Comparison of ENCODE assay signal across 17 cellular contexts in genomic region chr2:124281556-124281955, GRCh38.
A peak's percentile ranks its signal among the peaks of the same experiment; 100 is the strongest.
DNase-seq lines count a peak whose midpoint lies in the region; ATAC-seq, FAIRE-seq and TF ChIP-seq lines count a peak whose summit lies in the region.
"Had no signal": no experiment of that assay in that cellular context is flagged by ENCODE, and none has a peak within 500 bp of the region (broad histone marks: within the 10 kb centered on the region; RNA-seq: fewer than 3 reads in every experiment).

No MANE protein-coding gene starts in this region.

- H3K4me1 ChIP-seq in H9 (ENCODE audit: insufficient read depth, low read length) (no peaks in the 10 kb centered on the region), H1 (replicated peaks in 1 of 4; ENCODE audit: control insufficient read depth in 3 of 4, insufficient read depth in 4 of 4, low read length in 3 of 4) (no peaks in the 10 kb centered on the region; a peak in 1 of 7 replicates), neuronal stem cell (ENCODE audit: control insufficient read depth in 2 of 2, insufficient read depth in 1 of 2, low read depth in 1 of 2, low read length in 2 of 2) (no peaks in the 10 kb centered on the region)
- H3K4me1 ChIP-seq: BE2C had no signal

- H2BK12ac ChIP-seq in H9 (ENCODE audit: insufficient read length, low read depth, low read length) (no peak overlapping the region), H1 (ENCODE audit: low read depth, low read length) (no peak overlapping the region), neuronal stem cell (ENCODE audit: low read length) (no peak overlapping the region)

- H3K9me3 Mint-ChIP-seq in H9 (peaks cover 0 to 2% of the 10 kb centered on the region in 2 experiments; a peak in 2 of 5 replicates), Calu3 (ENCODE audit: low read depth, unreplicated experiment) (peaks cover 5% of the 10 kb centered on the region)

- POLR2A ChIA-PET in H1 (lab: Charles Lee; ENCODE audit: partially characterized antibody): no interaction called here

- H3K79me1 ChIP-seq in H9 (ENCODE audit: insufficient read depth, low read depth, low read length, poor library complexity, severe bottlenecking): no peaks in the 10 kb centered on the region
- no peaks in the 10 kb centered on the region for H3K79me1 ChIP-seq in H1 (ENCODE audit: low read depth, low read length)
- no peaks in the 10 kb centered on the region for H3K79me1 ChIP-seq in neuronal stem cell (ENCODE audit: low read depth, low read length)

- H3K23me2 ChIP-seq in H9 (ENCODE audit: insufficient read length, low read depth, low read length, poor library complexity, severe bottlenecking) (no peaks in the 10 kb centered on the region), H1 (ENCODE audit: low read depth, low read length) (no peaks in the 10 kb centered on the region)

- H3K27me3 ChIP-seq in H9 (ENCODE audit: insufficient read depth, low read length) (no peaks in the 10 kb centered on the region), H1 (replicated peaks in 1 of 4; ENCODE audit: control insufficient read depth in 3 of 4, extremely low read depth in 1 of 4, insufficient read depth in 3 of 4, low read length in 3 of 4) (no peaks in the 10 kb centered on the region), neuronal stem cell (ENCODE audit: control insufficient read depth in 3 of 3, insufficient read depth in 3 of 3, low read depth in 1 of 3, low read length in 3 of 3) (no peaks in the 10 kb centered on the region)
- H3K27me3 ChIP-seq: BE2C had no signal

- no peak overlapping the region for H2AK5ac ChIP-seq in H9 (ENCODE audit: insufficient read length, low read length)
- H2AK5ac ChIP-seq in H1 (ENCODE audit: low read depth, low read length): no peak overlapping the region
- H2AK5ac ChIP-seq in neuronal stem cell (ENCODE audit: low read depth, low read length): no peak overlapping the region

- H3K9me3 ChIP-seq in H9 (ENCODE audit: control insufficient read depth, low read depth, low read length): no peaks in the 10 kb centered on the region
- H3K9me3 ChIP-seq in H1 (ENCODE audit: insufficient read depth in 2 of 2, low read depth in 1 of 2, low read length in 1 of 2): no peaks in the 10 kb centered on the region
- no peaks in the 10 kb centered on the region for H3K9me3 ChIP-seq in neuronal stem cell (replicated peaks in 1 of 2; ENCODE audit: control insufficient read depth in 2 of 2, insufficient read depth in 1 of 2, low read depth in 1 of 2, low read length in 2 of 2)
- H3K9me3 ChIP-seq: BE2C had no signal

- H3K56ac ChIP-seq in H9 (ENCODE audit: insufficient read length, low read depth, low read length) (no peak overlapping the region), H1 (replicated peaks; ENCODE audit: insufficient read length, low read depth, low read length) (no peak overlapping the region)

- H3K4me1 Mint-ChIP-seq in H9 (peaks cover 8 to 9% of the 10 kb centered on the region in 2 experiments), Calu3 (ENCODE audit: low read depth, unreplicated experiment) (no peaks in the 10 kb centered on the region)
- H3K4me1 Mint-ChIP-seq: CD4-positive, alpha-beta memory T cell had no signal

- H3K4ac ChIP-seq in H9 (ENCODE audit: low read depth, low read length): no peak overlapping the region
- no peak overlapping the region for H3K4ac ChIP-seq in H1 (replicated peaks; ENCODE audit: insufficient read length, low read depth, low read length)
- H3K4ac ChIP-seq in neuronal stem cell (ENCODE audit: low read length): no peak overlapping the region

- no peak for TF ChIP-seq EP300 in H1 (IDR thresholded peaks at IDR 0.05; ENCODE audit: borderline replicate concordance in 1 of 2, low read depth in 2 of 2, low read length in 2 of 2)

- H3K23ac ChIP-seq in H9 (ENCODE audit: insufficient read length, low read depth, low read length) (no peak overlapping the region), H1 (ENCODE audit: insufficient read length) (no peak overlapping the region), neuronal stem cell (ENCODE audit: low read depth, low read length, poor library complexity) (no peak overlapping the region)

- H2BK20ac ChIP-seq in H9 (ENCODE audit: low read depth, low read length, poor library complexity, severe bottlenecking): no peak overlapping the region
- H2BK20ac ChIP-seq in H1 (ENCODE audit: low read length): no peak overlapping the region

- H4K8ac ChIP-seq in H9 (replicated peaks; ENCODE audit: insufficient read length, low read depth, low read length) (no peak overlapping the region), H1 (ENCODE audit: extremely low read depth, insufficient read depth, low read length) (no peak overlapping the region), neuronal stem cell (ENCODE audit: low read depth, low read length) (no peak overlapping the region)

- no peak overlapping the region for H3K4me2 ChIP-seq in H9 (ENCODE audit: insufficient read depth, insufficient read length, low read length)
- no peak overlapping the region for H3K4me2 ChIP-seq in H1 (ENCODE audit: insufficient read depth in 1 of 2, low read depth in 2 of 2, low read length in 2 of 2)
- no peak overlapping the region for H3K4me2 ChIP-seq in neuronal stem cell (ENCODE audit: insufficient read depth, low read length, poor library complexity, severe bottlenecking)

- H3K18ac ChIP-seq in H9 (ENCODE audit: insufficient read length, low read depth, low read length): no peak overlapping the region
- no peak overlapping the region for H3K18ac ChIP-seq in H1 (ENCODE audit: extremely low read depth, low read length)
- no peak overlapping the region for H3K18ac ChIP-seq in neuronal stem cell (ENCODE audit: low read length)

- no peak for TF ChIP-seq RAD21 in H1 (IDR thresholded peaks at IDR 0.05 in 1 of 2, conservative IDR thresholded peaks at IDR 0.05 in 1 of 2; ENCODE audit: low read depth in 2 of 2, low read length in 2 of 2)

- ATAC-seq in sciatic nerve (peak; percentile 65), HG02642 (IDR thresholded peaks at IDR 0.05; ENCODE audit: poor library complexity, unreplicated experiment) (no peak)
- ATAC-seq: HepG2 had no signal

- H2BK15ac ChIP-seq in H9 (ENCODE audit: low read depth, low read length) (no peak overlapping the region), H1 (ENCODE audit: low read length) (no peak overlapping the region), neuronal stem cell (ENCODE audit: low read length) (no peak overlapping the region)

- no TSS peak for BruUV-seq in Calu3 (replicated peaks; lab: Mats Ljungman, UMichigan)

- H2AFZ ChIP-seq in H9 (ENCODE audit: low read length) (peak overlapping the region; percentile 8), H1 (ENCODE audit: low read length) (0 out of 2 replicates have a peak overlapping the region, but pooled peaks have one; percentile 28), neuronal stem cell (ENCODE audit: low read length) (no peak overlapping the region)

- H3K27ac ChIP-seq in H9 (ENCODE audit: insufficient read length, low read depth, low read length) (no peak overlapping the region), H1 (ENCODE audit: low read depth, low read length) (no peak overlapping the region), neuronal stem cell (replicated peaks; ENCODE audit: low read length) (no peak overlapping the region)
- H3K27ac ChIP-seq: C4-2B had no signal

- no peak overlapping the region for H4K5ac ChIP-seq in H9 (ENCODE audit: insufficient read length, low read depth, low read length)
- H4K5ac ChIP-seq in H1 (ENCODE audit: insufficient read length, low read depth, low read length): no peak overlapping the region

- no peak for TF ChIP-seq POLR2A in H1 (IDR thresholded peaks at IDR 0.05; ENCODE audit: control extremely low read depth in 1 of 2, low read depth in 2 of 2, low read length in 2 of 2)

- H3K36me3 Mint-ChIP-seq in H9 (ENCODE audit: insufficient read depth in 1 of 3, low read depth in 3 of 3) (peaks cover 0 to 2% (median 0%) of the 10 kb centered on the region in 3 experiments; a peak in 3 of 7 replicates), Calu3 (ENCODE audit: insufficient read depth, unreplicated experiment) (no peaks in the 10 kb centered on the region)
- H3K36me3 Mint-ChIP-seq: CD4-positive, alpha-beta memory T cell had no signal

- CTCF ChIA-PET in H1 (lab: Charles Lee; ENCODE audit: partially characterized antibody): no interaction called here
- CTCF ChIA-PET in Calu3 (lab: Charles Lee): no interaction called here

- H3K14ac ChIP-seq in H9 (ENCODE audit: insufficient read depth, low read length) (no peak overlapping the region), H1 (ENCODE audit: insufficient read length) (no peak overlapping the region), neuronal stem cell (ENCODE audit: low read length) (no peak overlapping the region)

- H3K27me3 Mint-ChIP-seq in H9 (ENCODE audit: low read depth): no peaks in the 10 kb centered on the region; the same call in 1 of the 2 replicates
- H3K27me3 Mint-ChIP-seq in Calu3 (ENCODE audit: unreplicated experiment): no peaks in the 10 kb centered on the region
- H3K27me3 Mint-ChIP-seq: CD4-positive, alpha-beta memory T cell had no signal

- H3T11ph ChIP-seq in H9 (ENCODE audit: low read length): no peak overlapping the region

- H3K27ac Mint-ChIP-seq in H9: no peak overlapping the region
- no peak overlapping the region for H3K27ac Mint-ChIP-seq in Calu3 (ENCODE audit: unreplicated experiment)
- H3K27ac Mint-ChIP-seq: CD4-positive, alpha-beta memory T cell had no signal

- H4K91ac ChIP-seq in H9 (ENCODE audit: insufficient read length, low read depth, low read length) (no peak overlapping the region), H1 (replicated peaks; ENCODE audit: insufficient read length, low read length) (no peak overlapping the region), neuronal stem cell (ENCODE audit: low read depth, low read length, poor library complexity) (no peak overlapping the region)

- TF ChIP-seq CTCF in H9 (conservative IDR thresholded peaks at IDR 0.05) (no peak), H1 (IDR thresholded peaks at IDR 0.05; ENCODE audit: control extremely low read depth in 1 of 3, insufficient read depth in 1 of 3, low read depth in 1 of 3, low read length in 3 of 3) (no peak), Calu3 (IDR thresholded peaks at IDR 0.05; ENCODE audit: unreplicated experiment) (no peak)

- H3K9ac ChIP-seq in H9 (ENCODE audit: extremely low read depth, insufficient read length, low read length) (no peak overlapping the region), H1 (replicated peaks in 1 of 4; ENCODE audit: extremely low read depth in 1 of 4, low read depth in 3 of 4, low read length in 3 of 4) (no peak overlapping the region), neuronal stem cell (ENCODE audit: low read depth, low read length, poor library complexity) (no peak overlapping the region)

- H3K4me3 Mint-ChIP-seq in H9: no peak overlapping the region
- no peak overlapping the region for H3K4me3 Mint-ChIP-seq in Calu3 (ENCODE audit: low read depth, unreplicated experiment)
- H3K4me3 Mint-ChIP-seq: CD4-positive, alpha-beta memory T cell had no signal

- WGBS in H9 (ENCODE audit: extremely low coverage, insufficient read length, low lambda C conversion rate): no CpG with 5 or more reads among the region's 11 CpGs
- WGBS in H1 (ENCODE audit: extremely low coverage in 1 of 2, insufficient coverage in 1 of 2, insufficient read length in 1 of 2, insufficient replicate concordance in 2 of 2, low coverage in 1 of 2, low lambda C conversion rate in 2 of 2, missing lambda C conversion rate in 1 of 2), 2 experiments: 91% methylated on average over 11 of the region's 11 CpGs; no CpG with 5 or more reads in 1 of the 2 experiments
- no CpG with 5 or more reads among the region's 11 CpGs for WGBS in neuronal stem cell (ENCODE audit: extremely low coverage in 2 of 2, insufficient read length in 2 of 2, insufficient replicate concordance in 1 of 2), 2 donors

- H2BK120ac ChIP-seq in H9 (ENCODE audit: low read depth, low read length, poor library complexity, severe bottlenecking) (no peak overlapping the region), H1 (replicated peaks; ENCODE audit: low read depth, low read length) (no peak overlapping the region), neuronal stem cell (ENCODE audit: low read depth, low read length) (no peak overlapping the region)

- intact Hi-C loops in sciatic nerve (cut with DNase I) (no loop called here), Calu3 (cut with micrococcal nuclease; ENCODE audit: unreplicated experiment) (no loop called here)

- no peaks in the 10 kb centered on the region for H3K36me3 ChIP-seq in H1 (ENCODE audit: control insufficient read depth in 2 of 4, insufficient read depth in 4 of 4, low read length in 3 of 4)
- H3K36me3 ChIP-seq in neuronal stem cell (replicated peaks in 1 of 2; ENCODE audit: control insufficient read depth in 2 of 2, insufficient read depth in 2 of 2, low read length in 2 of 2): no peaks in the 10 kb centered on the region
- H3K36me3 ChIP-seq: BE2C had no signal

- H2BK5ac ChIP-seq in H9 (ENCODE audit: insufficient read length, low read length) (no peak overlapping the region), H1 (ENCODE audit: low read depth, low read length) (no peak overlapping the region), neuronal stem cell (ENCODE audit: low read length) (no peak overlapping the region)

- DNase-seq in H9 (no peak), H1 (ENCODE audit: low read depth in 1 of 2, low spot score in 2 of 2) (no peak), sciatic nerve (ENCODE audit: low spot score) (no peak), foreskin melanocyte (no peak), Calu3 (no peak), neuronal stem cell (ENCODE audit: low spot score) (no peak)
- DNase-seq: BE2C; CD4-positive, alpha-beta memory T cell; DND-41; GDM1 had no signal

- H4K20me1 ChIP-seq in H9 (ENCODE audit: control insufficient read depth, insufficient read depth, insufficient read length) (no peaks in the 10 kb centered on the region), H1 (replicated peaks in 1 of 2; ENCODE audit: control insufficient read depth in 1 of 2, insufficient read depth in 2 of 2, low read length in 2 of 2) (no peaks in the 10 kb centered on the region)

- FAIRE-seq in H1 (lab: Jason Lieb, UNC): no peak
- FAIRE-seq: A204.1, D721Med, GM12892, H54, HepG2 had no signal

- H3K79me2 ChIP-seq in H9 (ENCODE audit: insufficient read depth, low read length) (no peaks in the 10 kb centered on the region), H1 (ENCODE audit: control insufficient read depth in 1 of 2, insufficient read depth in 2 of 2, low read length in 2 of 2) (no peaks in the 10 kb centered on the region)

- H3K4me3 ChIP-seq in H1 (ENCODE audit: extremely low read depth in 1 of 4, insufficient read depth in 2 of 4, low read depth in 3 of 4, low read length in 4 of 4) (no peak overlapping the region), neuronal stem cell (ENCODE audit: low read length in 2 of 2) (no peak overlapping the region)
